8 cellular contexts compared by ENCODE assay signal in genomic region chr2:24123212-24124002, GRCh38. TPM values are rescaled to one million over a fixed set of nuclear protein-coding genes. Genes with fewer than 3 reads are reported as not detected.
A peak's percentile ranks its signal among the peaks of the same experiment; 100 is the strongest.
DNase-seq lines count a peak whose midpoint lies in the region; ATAC-seq, FAIRE-seq and TF ChIP-seq lines count a peak whose summit lies in the region.

Gene FAM228B (plus strand): TSS chr2:24123469. CDS start chr2:24124362, 893 bp downstream.
Gene PFN4 (minus strand): TSS chr2:24123334. CDS start chr2:24122535, 799 bp downstream.

- DNase-seq in GM04504 (ENCODE audit: low read depth) (peak; percentile 66), HCEC 1CT (peak; percentile 76), MM.1S (peak; percentile 81), SK-N-DZ (ENCODE audit: low spot score) (peak; percentile 80), Right ventricle myocardium inferior (ENCODE audit: missing footprints) (peak; percentile 95), pancreas (peak; percentile 87 to 95 (median 90)), transverse colon (peak; percentile 90)

- in situ Hi-C loops in transverse colon (cut with MboI; ENCODE audit: low pct_ligation_motif_present in 1 of 4, low pct_unique_long_range_greater_than_20kb in 1 of 4, low sequenced_read_pairs in 3 of 4): no loop called here

- H3K4me3 Mint-ChIP-seq in activated naive CD8-positive, alpha-beta T cell: peak within 1 kb of the TSS; percentile 86

- 1% methylated on average over 74 to 104 of the region's 104 CpGs for WGBS in pancreas, 2 donors
- 0% methylated on average over 103 of the region's 104 CpGs; no CpG with 5 or more reads in 1 of the 2 donors for WGBS in transverse colon (ENCODE audit: low coverage in 1 of 2), 2 donors

- no peaks in the 10 kb centered on the region for H3K9me3 ChIP-seq in MM.1S (replicated peaks; ENCODE audit: insufficient read depth, low read length)
- H3K9me3 ChIP-seq in pancreas: no peaks in the 10 kb centered on the region
- no peaks in the 10 kb centered on the region for H3K9me3 ChIP-seq in transverse colon

- no peak for FAIRE-seq in pancreas (lab: Jason Lieb, UNC)

- no peaks in the 10 kb centered on the region for H3K36me3 ChIP-seq in MM.1S (replicated peaks; ENCODE audit: insufficient read depth, low read length)
- H3K36me3 ChIP-seq in pancreas: no peaks in the 10 kb centered on the region
- no peaks in the 10 kb centered on the region for H3K36me3 ChIP-seq in transverse colon

- peak within 1 kb of the TSS; percentile 70 for H3K9ac ChIP-seq in MM.1S (ENCODE audit: low read length)

- H3K4me1 Mint-ChIP-seq in activated naive CD8-positive, alpha-beta T cell (ENCODE audit: low read depth): peaks cover 14% of the 10 kb centered on the region

- no peaks in the 10 kb centered on the region for H3K4me1 ChIP-seq in MM.1S (ENCODE audit: low read length)
- peaks cover 0 to 10% (median 5%) of the 10 kb centered on the region in 3 donors for H3K4me1 ChIP-seq in pancreas
- peaks cover 0 to 19% (median 8%) of the 10 kb centered on the region in 4 donors for H3K4me1 ChIP-seq in transverse colon

- H2AFZ ChIP-seq in MM.1S (ENCODE audit: low read length): peak within 1 kb of the TSS; percentile 100

- H3K27me3 ChIP-seq in MM.1S (replicated peaks; ENCODE audit: insufficient read depth, low read length): no peaks in the 10 kb centered on the region
- H3K27me3 ChIP-seq in pancreas: no peaks in the 10 kb centered on the region
- no peaks in the 10 kb centered on the region for H3K27me3 ChIP-seq in transverse colon

- no peak for TF ChIP-seq CTCF in MM.1S (IDR thresholded peaks at IDR 0.05; ENCODE audit: low read length)
- no peak for TF ChIP-seq CTCF in pancreas (IDR thresholded peaks at IDR 0.05)
- no peak for TF ChIP-seq CTCF in transverse colon (IDR thresholded peaks at IDR 0.05)

- intact Hi-C loops in Right ventricle myocardium inferior (cut with DNase I): no loop called here
- intact Hi-C loops in pancreas (cut with DNase I): no loop called here
- intact Hi-C loops in transverse colon (cut with DNase I; ENCODE audit: low total_unique reads): no loop called here

- H3K27me3 Mint-ChIP-seq in activated naive CD8-positive, alpha-beta T cell: no peaks in the 10 kb centered on the region

- H3K4me2 ChIP-seq in MM.1S (ENCODE audit: low read depth, low read length): peak within 1 kb of the TSS; percentile 96

- H3K36me3 Mint-ChIP-seq in activated naive CD8-positive, alpha-beta T cell: no peaks in the 10 kb centered on the region

- peak within 1 kb of the TSS; percentile 26; the same call in 1 of the 2 replicates for H3K27ac ChIP-seq in MM.1S (ENCODE audit: low read length)
- H3K27ac ChIP-seq in pancreas: peak within 1 kb of the TSS; percentile 66 to 89 (median 82)
- H3K27ac ChIP-seq in transverse colon: peak within 1 kb of the TSS; percentile 87 to 91 (median 88)

- TF ChIP-seq EP300 in transverse colon (IDR thresholded peaks at IDR 0.05; ENCODE audit: low read depth): no peak

- peak within 1 kb of the TSS; percentile 83 for H3K27ac Mint-ChIP-seq in activated naive CD8-positive, alpha-beta T cell

- ATAC-seq in Right ventricle myocardium inferior (peak; percentile 98), pancreas (peak; percentile 97 to 98 (median 98))

- H3F3A ChIP-seq in MM.1S (ENCODE audit: insufficient read depth, low read length): no peaks in the 10 kb centered on the region

- H3K9me3 Mint-ChIP-seq in activated naive CD8-positive, alpha-beta T cell (ENCODE audit: low read depth): no peaks in the 10 kb centered on the region

- H4K20me1 ChIP-seq in MM.1S (ENCODE audit: insufficient read depth, low read length): no peaks in the 10 kb centered on the region

- H3K79me2 ChIP-seq in MM.1S (ENCODE audit: low read length): no peaks in the 10 kb centered on the region

- H3K4me3 ChIP-seq in MM.1S (ENCODE audit: low read length): peak within 1 kb of the TSS; percentile 85
- H3K4me3 ChIP-seq in pancreas: peak within 1 kb of the TSS; percentile 55 to 73 (median 68)
- peak within 1 kb of the TSS; percentile 70 to 73 (median 73) for H3K4me3 ChIP-seq in transverse colon

- no peaks in the 10 kb centered on the region for H3K9me2 ChIP-seq in MM.1S (replicated peaks; ENCODE audit: insufficient read depth, low read length)

- peak; percentile 72 for TF ChIP-seq POLR2A in transverse colon (IDR thresholded peaks at IDR 0.05)

RNA-seq across cellular contexts. Expression of gene FAM228B, which starts in this region (rescaled TPM):
- 13.0 and 30.7 TPM in 2 replicates for polyA plus RNA-seq in SK-N-DZ (2014; cell fraction: cytosol; rRNA removed)
- polyA plus RNA-seq in SK-N-DZ (2014; cell fraction: nucleus; rRNA removed): 22.4 and 48.0 TPM in 2 replicates
- total RNA-seq in Right ventricle myocardium inferior: 21.8 TPM
- total RNA-seq in pancreas: 10 to 100 TPM in 1 of 6 donors, 1 to 10 TPM in 5; 5.8 to 13.8 (median 8.2) TPM
- 10 to 100 TPM; 16.2 to 31.4 TPM for polyA plus RNA-seq in pancreas
- total RNA-seq in transverse colon: 10 to 100 TPM in 1 of 4 donors, 1 to 10 TPM in 2, under 1 TPM in 1; 0.75 to 17.8 (median 3.9) TPM

RNA-seq across cellular contexts. Expression of gene PFN4, which starts in this region (rescaled TPM):
- polyA plus RNA-seq in SK-N-DZ (2014; cell fraction: cytosol; rRNA removed): 1.9 and 2.1 TPM in 2 replicates
- polyA plus RNA-seq in SK-N-DZ (2014; cell fraction: nucleus; rRNA removed): 0.37 and 1.4 TPM in 2 replicates
- total RNA-seq in Right ventricle myocardium inferior (0.32 TPM), pancreas (under 1 TPM; 0.16 to 0.52 (median 0.38) TPM), transverse colon (under 1 TPM in 1 of 4 donors, not detected in 3; 0.80 TPM)
- under 1 TPM; 0.53 to 0.63 TPM for polyA plus RNA-seq in pancreas

Comparison
In these comparisons a context has a peak if more than half of its experiments do, and no peak if none do; other contexts are left out.
1. Peak in every context shown above with its lines: DNase-seq, ATAC-seq, H3K4me3 ChIP-seq and H3K27ac ChIP-seq.
2. H3K27ac ChIP-seq: peak in every context shown above with its lines; median percentile 88 in transverse colon; 82 in pancreas; 26 in MM.1S.